ENCODE assay signal across 2 cellular contexts in the genomic region with DNA sequence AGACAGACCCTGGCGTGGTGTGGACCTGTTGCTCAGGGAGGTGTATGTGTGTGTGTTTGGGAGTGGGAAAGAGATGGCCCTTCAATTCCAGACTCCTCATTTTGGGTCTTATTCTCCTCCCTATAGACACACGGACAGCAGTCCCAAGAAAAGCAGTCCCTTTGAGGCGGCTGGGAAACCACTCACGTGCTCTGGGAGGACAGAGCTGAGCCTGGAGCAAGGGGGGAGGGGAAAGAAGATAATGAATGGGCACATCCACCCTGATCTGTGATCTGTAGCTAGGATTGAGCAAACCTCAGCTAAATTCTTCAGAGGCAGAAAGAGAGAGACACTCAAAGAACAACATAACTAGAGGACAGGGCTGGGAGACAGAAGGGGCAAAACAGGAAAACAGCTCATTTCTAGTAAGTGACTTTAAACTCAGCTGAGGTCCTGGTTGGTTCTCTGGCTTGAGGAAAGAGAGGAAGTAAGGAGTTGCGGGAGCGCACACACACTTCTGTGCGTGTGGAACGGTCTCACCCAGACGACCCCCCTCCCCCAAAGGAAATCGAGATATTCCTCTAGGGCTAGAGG.
TF ChIP-seq lines count a peak whose summit lies in the region.

No MANE protein-coding gene starts in this region.

TF ChIP-seq in A549, 52 proteins besides CTCF, POLR2A, EP300 and RAD21:
- TF ChIP-seq HDAC2 (IDR thresholded peaks at IDR 0.05) (no peak), POLR2AphosphoS2 (conservative IDR thresholded peaks at IDR 0.05; ENCODE audit: low read length) (no peak), MAFK (IDR thresholded peaks at IDR 0.05; ENCODE audit: partially characterized antibody) (peak; percentile 22)
TF ChIP-seq in A549: peak in this region for 1.

TF ChIP-seq in HCT116, 20 proteins besides CTCF, POLR2A, EP300 and RAD21:
- TF ChIP-seq EGR1 (IDR thresholded peaks at IDR 0.05; ENCODE audit: low read depth) (no peak), SIN3A (IDR thresholded peaks at IDR 0.05; ENCODE audit: low read depth) (no peak), TCF7L2 (IDR thresholded peaks at IDR 0.05; ENCODE audit: borderline replicate concordance, extremely low read depth, insufficient read depth, insufficient read length) (no peak), ZFX (IDR thresholded peaks at IDR 0.05) (no peak), EZH2 (IDR thresholded peaks at IDR 0.05) (no peak), JUND (IDR thresholded peaks at IDR 0.05) (no peak), MAX (IDR thresholded peaks at IDR 0.05) (no peak), CBX3 (IDR thresholded peaks at IDR 0.05; ENCODE audit: low read depth) (no peak), POLR2AphosphoS5 (IDR thresholded peaks at IDR 0.05; ENCODE audit: low read depth, low read length) (no peak), CEBPB (IDR thresholded peaks at IDR 0.05; ENCODE audit: low read depth) (no peak), REST (IDR thresholded peaks at IDR 0.05; ENCODE audit: low read depth) (no peak), SRF (IDR thresholded peaks at IDR 0.05; ENCODE audit: low read depth) (no peak)
- TF ChIP-seq, protein P1, sequence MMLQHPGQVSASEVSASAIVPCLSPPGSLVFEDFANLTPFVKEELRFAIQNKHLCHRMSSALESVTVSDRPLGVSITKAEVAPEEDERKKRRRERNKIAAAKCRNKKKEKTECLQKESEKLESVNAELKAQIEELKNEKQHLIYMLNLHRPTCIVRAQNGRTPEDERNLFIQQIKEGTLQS (IDR thresholded peaks at IDR 0.05), result no peak
